In the genomic region with DNA sequence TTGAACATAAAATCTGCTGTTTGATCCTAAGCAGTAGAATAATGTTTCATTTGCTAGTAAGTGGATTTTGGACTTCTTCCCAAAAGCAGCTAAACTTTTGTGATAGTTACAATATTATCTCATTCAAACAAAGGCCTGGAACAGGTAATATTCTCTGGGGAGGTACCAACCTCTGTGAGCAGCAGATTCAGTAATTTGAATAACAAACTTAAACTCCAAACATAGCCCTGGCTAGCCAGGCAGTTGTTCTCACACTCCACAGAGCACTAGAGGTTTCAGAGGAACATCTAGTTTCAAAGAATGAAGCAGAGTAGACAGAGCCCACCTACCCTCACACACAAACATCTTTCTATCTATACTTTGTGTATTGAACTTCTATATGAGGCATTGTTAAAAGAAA, we compare ENCODE assay signal across 23 cellular contexts. TPM values are rescaled to one million over a fixed set of nuclear protein-coding genes. Genes with fewer than 3 reads are reported as not detected.
DNase-seq lines count a peak whose midpoint lies in the region; ATAC-seq and TF ChIP-seq lines count a peak whose summit lies in the region.
"Had no signal": no experiment of that assay in that cellular context is flagged by ENCODE, and none has a peak within 500 bp of the region (broad histone marks: within the 10 kb centered on the region; RNA-seq: fewer than 3 reads in every experiment).

No MANE protein-coding gene starts in this region.

- no peaks in the 10 kb centered on the region for H3K36me3 ChIP-seq in Karpas-422 (ENCODE audit: insufficient read depth, low read length)
- H3K36me3 ChIP-seq in stomach = no peaks in the 10 kb centered on the region

- no peaks in the 10 kb centered on the region for H4K20me1 ChIP-seq in Karpas-422 (ENCODE audit: insufficient read depth, low read depth, low read length)

- intact Hi-C loops in left colon (cut with DNase I, micrococcal nuclease) (no loop called here), stomach (cut with DNase I; ENCODE audit: low total_unique reads) (no loop called here), natural killer cell (cut with micrococcal nuclease) (no loop called here)

- TF ChIP-seq CTCF in stomach (IDR thresholded peaks at IDR 0.05) (no peak), natural killer cell (IDR thresholded peaks at IDR 0.05) (no peak), omental fat pad (IDR thresholded peaks at IDR 0.05) (no peak)

- no peak for TF ChIP-seq EP300 in stomach (IDR thresholded peaks at IDR 0.05)

- peaks cover 6% of the 10 kb centered on the region for H3K36me3 Mint-ChIP-seq in natural killer cell
- H3K36me3 Mint-ChIP-seq: CD4-positive, alpha-beta memory T cell had no signal

- no peak overlapping the region for H3K4me3 ChIP-seq in Karpas-422 (ENCODE audit: low read length)
- H3K4me3 ChIP-seq in stomach = no peak overlapping the region
- H3K4me3 ChIP-seq: GM23248 had no signal

- no peak overlapping the region for H2AFZ ChIP-seq in Karpas-422 (ENCODE audit: low read length)
- H2AFZ ChIP-seq: GM23248 had no signal

- H3K4me1 ChIP-seq in Karpas-422 (ENCODE audit: low read length) (peaks cover 12% of the 10 kb centered on the region), stomach (peaks cover 10 to 57% (median 20%) of the 10 kb centered on the region in 4 donors)

- no peaks in the 10 kb centered on the region for H3K9me3 ChIP-seq in Karpas-422 (ENCODE audit: low read length)
- H3K9me3 ChIP-seq in stomach = no peaks in the 10 kb centered on the region

- peak; percentile 50 for DNase-seq in Karpas-422
- no peak for DNase-seq in left colon
- DNase-seq in stomach = peak; percentile 31
- DNase-seq in natural killer cell = no peak
- DNase-seq in omental fat pad (ENCODE audit: low spot score) = no peak
- no peak for DNase-seq in inferior parietal cortex (ENCODE audit: extremely low spot score)
- DNase-seq in stimulated activated CD8-positive, alpha-beta memory T cell treated with anti-CD3 and anti-CD28 coated beads, Interleukin-4, amount 100 ng/mL, for 48 hours = no peak
- DNase-seq: C1 segment of cervical spinal cord; Calu3; CD4-positive, alpha-beta memory T cell; COR-L47; DMS53; DMS79 treated with DMSO at 0.1 percent for 48 hours; GF-D8; GM23248; H9 had no signal

- H3K79me2 ChIP-seq in Karpas-422 (ENCODE audit: low read length) = no peaks in the 10 kb centered on the region

- no peak overlapping the region for H3K4me3 Mint-ChIP-seq in natural killer cell
- H3K4me3 Mint-ChIP-seq: CD4-positive, alpha-beta memory T cell; H9 had no signal

- no peaks in the 10 kb centered on the region for H3K4me1 Mint-ChIP-seq in natural killer cell
- H3K4me1 Mint-ChIP-seq: CD4-positive, alpha-beta memory T cell had no signal

- TF ChIP-seq POLR2A in stomach (IDR thresholded peaks at IDR 0.05) = no peak

- H3K27ac ChIP-seq in Karpas-422 (ENCODE audit: low read length) = no peak overlapping the region
- H3K27ac ChIP-seq in stomach = peak overlapping the region in 4 of 5 donors; percentile 16 to 38 (median 32)
- H3K27ac ChIP-seq: GM23248 had no signal

- ATAC-seq in GM19397 (IDR thresholded peaks at IDR 0.05; ENCODE audit: unreplicated experiment) (peak; percentile 55), left colon (peak; percentile 32), natural killer cell (no peak), omental fat pad (ENCODE audit: low FRiP score) (no peak)
- ATAC-seq: HCT116 had no signal

- no peaks in the 10 kb centered on the region for H3K9me2 ChIP-seq in Karpas-422 (replicated peaks; ENCODE audit: insufficient read depth, low read length)

- no peaks in the 10 kb centered on the region for H3K27me3 ChIP-seq in Karpas-422 (ENCODE audit: low read length)
- H3K27me3 ChIP-seq in stomach = no peaks in the 10 kb centered on the region

- peak overlapping the region; percentile 51 for H3K4me2 ChIP-seq in Karpas-422 (ENCODE audit: low read depth, low read length, poor library complexity, severe bottlenecking)

- H3K27me3 Mint-ChIP-seq in natural killer cell (ENCODE audit: low read depth in 2 of 2) = no peaks in the 10 kb centered on the region

- peaks cover 0 to 5% of the 10 kb centered on the region in 2 donors for H3K9me3 Mint-ChIP-seq in natural killer cell

- no peak overlapping the region for H3K9ac ChIP-seq in Karpas-422 (ENCODE audit: low read length)
- H3K9ac ChIP-seq: GM23248 had no signal

- no peak overlapping the region for H3K27ac Mint-ChIP-seq in natural killer cell
- H3K27ac Mint-ChIP-seq: CD4-positive, alpha-beta memory T cell; H9 had no signal

RNA-seq across cellular contexts. Expression of gene LGSN, which starts 40.9 kb away (rescaled TPM):
- total RNA-seq in Karpas-422 (2014; rRNA removed; shearing (Covaris generic); ENCODE audit: low replicate concordance) = not detected in 2 replicates
- total RNA-seq in left colon = under 1 TPM; 0.06 to 0.08 TPM
- under 1 TPM in 1 of 5 donors, not detected in 4; 0.55 TPM for total RNA-seq in stomach
- under 1 TPM in 2 of 3 donors, not detected in 1; 0.03 to 0.06 TPM for polyA plus RNA-seq in stomach
- total RNA-seq in natural killer cell = not detected
- not detected for total RNA-seq in omental fat pad
- total RNA-seq: A172, A673, Calu3, G401, GM23248, H4 had no signal
- polyA plus RNA-seq: BJ; CD4-positive, alpha-beta memory T cell; GM23248 had no signal

Comparison
In these comparisons a context has a peak if more than half of its experiments do, and no peak if none do; other contexts are left out.
1. ATAC-seq: peak in GM19397 (single experiment) and left colon (single experiment); none in natural killer cell (0 of 3) and omental fat pad (single experiment).
2. DNase-seq: peak in Karpas-422 (single experiment) and stomach (single experiment); none in left colon (0 of 2), natural killer cell (single experiment), omental fat pad (single experiment), inferior parietal cortex (single experiment) and stimulated activated CD8-positive, alpha-beta memory T cell treated with anti-CD3 and anti-CD28 coated beads, Interleukin-4, amount 100 ng/mL, for 48 hours (single experiment).